10 cellular contexts compared by ENCODE assay signal in the genomic region with DNA sequence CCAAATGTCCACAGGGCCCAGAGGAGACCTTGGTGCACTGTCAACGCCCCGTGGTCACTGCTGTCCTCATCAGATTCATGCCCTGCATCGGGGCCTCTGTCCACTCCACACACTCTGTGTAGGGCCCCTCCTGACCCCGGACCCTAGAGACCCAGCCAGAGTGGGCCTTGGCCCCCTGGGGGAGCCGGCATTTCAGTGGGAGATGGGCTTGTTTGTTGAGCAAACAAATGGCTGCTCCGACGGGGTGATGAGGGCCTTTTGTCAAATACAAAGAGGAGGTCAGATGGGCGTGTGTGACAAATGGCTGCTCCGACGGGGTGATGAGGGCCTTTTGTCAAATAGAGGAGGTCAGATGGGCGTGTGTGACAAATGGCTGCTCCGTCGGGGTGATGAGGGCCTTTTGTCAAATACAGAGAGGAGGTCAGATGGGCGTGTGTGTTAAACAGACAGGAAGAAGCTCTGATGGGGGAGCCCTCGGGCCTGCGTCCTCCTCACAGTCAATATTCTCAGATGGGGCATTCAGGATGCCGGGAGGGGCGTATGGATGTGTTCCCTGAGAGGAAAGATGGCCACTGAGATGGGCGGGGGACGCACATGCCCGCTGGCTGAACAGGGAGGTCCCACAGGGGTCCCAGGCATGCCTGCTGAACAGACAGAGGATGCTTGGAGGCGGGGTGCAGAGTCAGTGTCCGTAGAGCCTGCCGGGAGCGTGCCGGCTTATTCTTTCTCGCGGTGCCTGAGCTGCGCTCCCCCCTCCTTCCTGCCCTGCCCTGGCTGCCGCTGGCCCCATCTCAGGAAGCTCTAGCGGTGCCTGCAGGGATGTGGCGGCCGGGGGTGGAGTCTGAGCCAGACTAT. TPM values are rescaled to one million over a fixed set of nuclear protein-coding genes. Genes with fewer than 3 reads are reported as not detected.
DNase-seq lines count a peak whose midpoint lies in the region; TF ChIP-seq lines count a peak whose summit lies in the region.
"Had no signal": no experiment of that assay in that cellular context is flagged by ENCODE, and none has a peak within 500 bp of the region (broad histone marks: within the 10 kb centered on the region; RNA-seq: fewer than 3 reads in every experiment).

No MANE protein-coding gene starts in this region.

- intact Hi-C loops in OCI-LY7 (cut with micrococcal nuclease; ENCODE audit: unreplicated experiment) = loop anchor here (5.0 kb wide), 1 partner anchor 117 kb away; no protein-coding TSS in a partner anchor
- intact Hi-C loops in activated naive CD4-positive, alpha-beta T cell treated with anti-CD3 and anti-CD28 coated beads for 36 hours (cut with micrococcal nuclease) = no loop called here

- no peak overlapping the region for H3K4me3 ChIP-seq in BE2C (ENCODE audit: low read depth, low read length)
- peak overlapping the region; percentile 47 for H3K4me3 ChIP-seq in neural cell (ENCODE audit: low read length)
- no peak overlapping the region for H3K4me3 ChIP-seq in OCI-LY7 (ENCODE audit: low read depth, low read length, poor library complexity, severe bottlenecking)

- H3F3A ChIP-seq in neural cell (ENCODE audit: insufficient read depth, low read length, poor library complexity, severe bottlenecking) = no peaks in the 10 kb centered on the region

- H3K27ac ChIP-seq in neural cell (ENCODE audit: low read length) = peak overlapping the region; percentile 24
- H3K27ac ChIP-seq in OCI-LY7 (ENCODE audit: low read depth, low read length, poor library complexity, severe bottlenecking) = no peak overlapping the region
- H3K27ac ChIP-seq: KMS-11 had no signal

- H3K36me3 Mint-ChIP-seq in activated naive CD4-positive, alpha-beta T cell treated with anti-CD3 and anti-CD28 coated beads for 36 hours (ENCODE audit: low read depth) = peaks cover 2% of the 10 kb centered on the region

- no peak overlapping the region for H3K4me3 Mint-ChIP-seq in activated naive CD4-positive, alpha-beta T cell treated with anti-CD3 and anti-CD28 coated beads for 36 hours
- H3K4me3 Mint-ChIP-seq: stimulated activated naive CD8-positive, alpha-beta T cell treated with anti-CD3 and anti-CD28 coated beads, Interleukin-15, Interleukin-2, amounts not matched to agents 100 ng/mL and 50 ng/mL, for 24 hours had no signal

- H3K27me3 Mint-ChIP-seq in activated naive CD4-positive, alpha-beta T cell treated with anti-CD3 and anti-CD28 coated beads for 36 hours (ENCODE audit: low read depth) = no peaks in the 10 kb centered on the region
- H3K27me3 Mint-ChIP-seq: stimulated activated naive CD8-positive, alpha-beta T cell treated with anti-CD3 and anti-CD28 coated beads, Interleukin-15, Interleukin-2, amounts not matched to agents 100 ng/mL and 50 ng/mL, for 24 hours had no signal

- no peak for TF ChIP-seq EP300 in neural cell (conservative IDR thresholded peaks at IDR 0.05; ENCODE audit: poor library complexity, severe bottlenecking)

- H2AFZ ChIP-seq in neural cell (ENCODE audit: low read depth, low read length) (peak overlapping the region; percentile 45), OCI-LY7 (ENCODE audit: low read length) (no peak overlapping the region)

- no peak overlapping the region for H3K27ac Mint-ChIP-seq in activated naive CD4-positive, alpha-beta T cell treated with anti-CD3 and anti-CD28 coated beads for 36 hours
- H3K27ac Mint-ChIP-seq: stimulated activated naive CD8-positive, alpha-beta T cell treated with anti-CD3 and anti-CD28 coated beads, Interleukin-15, Interleukin-2, amounts not matched to agents 100 ng/mL and 50 ng/mL, for 24 hours had no signal

- peaks cover 10% of the 10 kb centered on the region for H3K4me1 ChIP-seq in BE2C
- no peaks in the 10 kb centered on the region for H3K4me1 ChIP-seq in OCI-LY7 (ENCODE audit: insufficient read depth, low read length, poor library complexity, severe bottlenecking)

- CTCF ChIA-PET in OCI-LY7 (lab: Charles Lee; ENCODE audit: unreplicated experiment) = no interaction called here
- CTCF ChIA-PET in activated naive CD4-positive, alpha-beta T cell treated with anti-CD3 and anti-CD28 coated beads for 36 hours (lab: Charles Lee) = interaction anchor here (1.1 kb wide), 1 partner anchor 8 kb away, joined by 3 read pairs; no protein-coding TSS in a partner anchor

- H3K36me3 ChIP-seq in BE2C (peaks cover 27% of the 10 kb centered on the region), neural cell (ENCODE audit: insufficient read depth, low read length) (no peaks in the 10 kb centered on the region), OCI-LY7 (ENCODE audit: insufficient read depth, low read length) (no peaks in the 10 kb centered on the region)

- H3K27me3 ChIP-seq in BE2C (no peaks in the 10 kb centered on the region), neural cell (ENCODE audit: insufficient read depth, low read depth, low read length) (no peaks in the 10 kb centered on the region)

- POLR2A ChIA-PET in OCI-LY7 (lab: Charles Lee) = no interaction called here

- DNase-seq in BE2C = peak; percentile 54
- peak; percentile 49 for DNase-seq in SK-N-DZ (ENCODE audit: low spot score)
- peak; percentile 76 for DNase-seq in foreskin melanocyte
- DNase-seq in NCI-H524 (lab: John Stamatoyannopoulos, UW) = no peak
- DNase-seq in OCI-LY7 (ENCODE audit: low spot score) = no peak
- no peak for DNase-seq in activated naive CD4-positive, alpha-beta T cell treated with anti-CD3 and anti-CD28 coated beads for 36 hours
- DNase-seq in NCI-H187 (lab: John Stamatoyannopoulos, UW) = no peak

- TF ChIP-seq CTCF in BE2C (IDR thresholded peaks at IDR 0.05; ENCODE audit: low read depth, low read length) (no peak), neural cell (IDR thresholded peaks at IDR 0.05; ENCODE audit: poor library complexity, severe bottlenecking) (peak; percentile 16), OCI-LY7 (conservative IDR thresholded peaks at IDR 0.05; ENCODE audit: low read length) (no peak)

- TF ChIP-seq RAD21 in neural cell (conservative IDR thresholded peaks at IDR 0.05) = no peak

- H3K4me2 ChIP-seq in neural cell (ENCODE audit: low read length) (no peak overlapping the region), OCI-LY7 (ENCODE audit: low read length) (no peak overlapping the region)
- H3K4me2 ChIP-seq: KMS-11 had no signal

- H3K4me1 Mint-ChIP-seq in activated naive CD4-positive, alpha-beta T cell treated with anti-CD3 and anti-CD28 coated beads for 36 hours (ENCODE audit: low read depth) = peaks cover 5% of the 10 kb centered on the region

- H3K9ac ChIP-seq in neural cell (ENCODE audit: low read length) = peak overlapping the region; percentile 62
- H3K9ac ChIP-seq: KMS-11 had no signal

- H3K9me2 ChIP-seq in neural cell (ENCODE audit: insufficient read depth, low read length) (no peaks in the 10 kb centered on the region), OCI-LY7 (ENCODE audit: insufficient read depth, low read length) (no peaks in the 10 kb centered on the region)

- H4K20me1 ChIP-seq in neural cell (ENCODE audit: insufficient read depth) (no peaks in the 10 kb centered on the region), OCI-LY7 (ENCODE audit: insufficient read depth, low read length) (no peaks in the 10 kb centered on the region)

- no peaks in the 10 kb centered on the region for H3K9me3 ChIP-seq in BE2C
- no peaks in the 10 kb centered on the region for H3K9me3 ChIP-seq in neural cell (ENCODE audit: low read length)
- H3K9me3 ChIP-seq in OCI-LY7 (ENCODE audit: low read length) = no peaks in the 10 kb centered on the region

- BruUV-seq in OCI-LY7 (replicated peaks; lab: Mats Ljungman, UMichigan) = no TSS peak

- H3K9me3 Mint-ChIP-seq in activated naive CD4-positive, alpha-beta T cell treated with anti-CD3 and anti-CD28 coated beads for 36 hours = no peaks in the 10 kb centered on the region
- H3K9me3 Mint-ChIP-seq: stimulated activated naive CD8-positive, alpha-beta T cell treated with anti-CD3 and anti-CD28 coated beads, Interleukin-15, Interleukin-2, amounts not matched to agents 100 ng/mL and 50 ng/mL, for 24 hours had no signal

- H3K79me2 ChIP-seq in neural cell (replicated peaks; ENCODE audit: insufficient read depth, low read length) (no peaks in the 10 kb centered on the region), OCI-LY7 (ENCODE audit: insufficient read depth, low read depth, low read length) (no peaks in the 10 kb centered on the region)

TF ChIP-seq in neural cell, 6 proteins besides CTCF, POLR2A, EP300 and RAD21 (continues in another document):
- TF ChIP-seq TAF1 (IDR thresholded peaks at IDR 0.05; ENCODE audit: low read depth) (no peak), SMC3 (conservative IDR thresholded peaks at IDR 0.05; ENCODE audit: poor library complexity) (no peak)

RNA-seq across cellular contexts. Expression of gene SMIM24, which starts 36.3 kb away (rescaled TPM):
- polyA plus RNA-seq in BE2C (2012; ENCODE audit: insufficient read depth, insufficient read length, low read depth) = not detected
- 1.3 TPM in 1 of 2 replicates, not detected in the other for polyA plus RNA-seq in SK-N-DZ (2014; cell fraction: cytosol; rRNA removed)
- polyA plus RNA-seq in SK-N-DZ (2014; cell fraction: nucleus; rRNA removed) = 1.9 TPM in 1 of 2 replicates, not detected in the other
- polyA plus RNA-seq in neural cell = not detected in 2 replicates
- not detected in 2 replicates for polyA minus RNA-seq in neural cell
- total RNA-seq in OCI-LY7 (2014; rRNA removed; shearing (Covaris generic)) = 9.9 and 14.4 TPM in 2 replicates
- total RNA-seq in OCI-LY7 (2022) = 6.8 and 11.3 TPM in 2 replicates
- total RNA-seq in activated naive CD4-positive, alpha-beta T cell treated with anti-CD3 and anti-CD28 coated beads for 36 hours = under 1 TPM in 1 of 2 experiments, not detected in 1; 0.41 TPM

RNA-seq across cellular contexts. Expression of gene SMIM44, which starts 39.2 kb away (rescaled TPM):
- not detected for polyA plus RNA-seq in BE2C (2012; ENCODE audit: insufficient read depth, insufficient read length, low read depth)
- not detected in 2 replicates for polyA plus RNA-seq in SK-N-DZ (2014; cell fraction: cytosol; rRNA removed)
- not detected in 2 replicates for polyA plus RNA-seq in SK-N-DZ (2014; cell fraction: nucleus; rRNA removed)
- polyA plus RNA-seq in neural cell = not detected in 2 replicates
- not detected in 2 replicates for polyA minus RNA-seq in neural cell
- total RNA-seq in OCI-LY7 (2014; rRNA removed; shearing (Covaris generic)) = not detected in 2 replicates
- total RNA-seq in OCI-LY7 (2022) = not detected in 2 replicates
- total RNA-seq in activated naive CD4-positive, alpha-beta T cell treated with anti-CD3 and anti-CD28 coated beads for 36 hours = not detected

RNA-seq across cellular contexts. Expression of gene DOHH, which starts 56.4 kb away (rescaled TPM):
- 76.3 TPM for polyA plus RNA-seq in BE2C (2012; ENCODE audit: insufficient read depth, insufficient read length, low read depth)
- polyA plus RNA-seq in SK-N-DZ (2014; cell fraction: cytosol; rRNA removed) = 9.7 and 19.7 TPM in 2 replicates
- polyA plus RNA-seq in SK-N-DZ (2014; cell fraction: nucleus; rRNA removed) = 12.6 and 14.5 TPM in 2 replicates
- 18.9 and 20.3 TPM in 2 replicates for polyA plus RNA-seq in neural cell
- polyA minus RNA-seq in neural cell = 11.9 and 12.7 TPM in 2 replicates
- total RNA-seq in OCI-LY7 (2014; rRNA removed; shearing (Covaris generic)) = 12.3 and 13.1 TPM in 2 replicates
- total RNA-seq in OCI-LY7 (2022) = 9.8 and 11.3 TPM in 2 replicates
- total RNA-seq in activated naive CD4-positive, alpha-beta T cell treated with anti-CD3 and anti-CD28 coated beads for 36 hours = 10 to 100 TPM; 13.3 to 14.0 TPM

Comparison
In these comparisons a context has a peak if more than half of its experiments do, and no peak if none do; other contexts are left out.
1. DNase-seq: peak in BE2C (single experiment), SK-N-DZ (single experiment) and foreskin melanocyte (single experiment); none in NCI-H524 (0 of 2), OCI-LY7 (single experiment), activated naive CD4-positive, alpha-beta T cell treated with anti-CD3 and anti-CD28 coated beads for 36 hours (single experiment) and NCI-H187 (0 of 2).
2. RNA of gene SMIM24, which starts 36.3 kb away (total RNA-seq): 6.8 to 14.4 TPM in OCI-LY7; 0.41 TPM in activated naive CD4-positive, alpha-beta T cell treated with anti-CD3 and anti-CD28 coated beads for 36 hours; every median in the first group is over 4 times any median in the second.